In the genomic region with DNA sequence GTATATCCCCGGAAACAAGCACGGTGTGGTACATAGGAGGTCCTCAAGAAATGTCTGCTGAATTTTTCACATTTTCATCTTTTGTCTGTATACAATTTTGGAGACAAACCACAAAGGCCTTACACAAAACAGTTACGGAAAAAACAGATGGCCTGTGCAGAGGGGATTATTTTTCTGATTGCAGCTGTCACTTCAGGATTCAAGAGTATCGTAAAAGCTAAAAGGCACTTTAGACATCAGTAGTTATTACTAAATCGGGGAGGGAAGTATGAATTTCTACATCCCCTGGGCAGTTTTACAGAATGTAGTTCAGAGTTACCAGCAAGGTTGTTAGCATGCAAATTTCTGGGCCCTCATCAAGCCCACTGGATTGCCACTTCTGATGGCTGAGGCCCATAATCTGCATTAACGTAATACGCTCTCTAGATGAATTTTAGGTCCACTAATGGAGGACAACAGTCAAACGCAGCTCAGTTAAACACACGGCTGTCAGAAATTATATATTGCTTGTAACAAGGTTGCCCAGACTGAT, we compare ENCODE assay signal across 7 cellular contexts. TPM values are rescaled to one million over a fixed set of nuclear protein-coding genes. Genes with fewer than 3 reads are reported as not detected.
A peak's percentile ranks its signal among the peaks of the same experiment; 100 is the strongest.
DNase-seq lines count a peak whose midpoint lies in the region; ATAC-seq, FAIRE-seq and TF ChIP-seq lines count a peak whose summit lies in the region.

No MANE protein-coding gene starts in this region.

- H3K9me3 Mint-ChIP-seq in effector memory CD8-positive, alpha-beta T cell = no peaks in the 10 kb centered on the region

- peak overlapping the region; percentile 91 to 99 (median 96) for H3K27ac ChIP-seq in gastrocnemius medialis

- DNase-seq in GM12891 (ENCODE audit: insufficient read length, low spot score) = no peak
- peak; percentile 100 for DNase-seq in NCI-H524 treated with DMSO at 0.1 percent for 48 hours (lab: John Stamatoyannopoulos, UW)
- DNase-seq in effector memory CD8-positive, alpha-beta T cell = no peak
- no peak for DNase-seq in gastrocnemius medialis
- no peak for DNase-seq in stimulated activated CD4-positive, alpha-beta T cell treated with anti-CD3 and anti-CD28 coated beads, Interleukin-12 subunit alpha, Interleukin-12 subunit beta, amount 100 ng/mL, for 4 hours

- peaks cover 13 to 51% of the 10 kb centered on the region in 2 donors for H3K4me1 Mint-ChIP-seq in effector memory CD8-positive, alpha-beta T cell (ENCODE audit: low read depth in 2 of 2)

- in situ Hi-C loops in gastrocnemius medialis (cut with MboI; ENCODE audit: low sequenced_read_pairs in 4 of 4) = no loop called here

- peak overlapping the region in 1 of 2 donors; percentile 85 for H3K27ac Mint-ChIP-seq in effector memory CD8-positive, alpha-beta T cell

- H3K9me3 ChIP-seq in gastrocnemius medialis = no peaks in the 10 kb centered on the region

- H3K4me3 ChIP-seq in gastrocnemius medialis = peak overlapping the region; percentile 66 to 93 (median 82)

- intact Hi-C loops in gastrocnemius medialis (cut with DNase I; ENCODE audit: low total_unique reads) = loop anchor here (5.0 kb wide), 1 partner anchor 51 kb away; no protein-coding TSS in a partner anchor

- no peaks in the 10 kb centered on the region for H3K36me3 ChIP-seq in gastrocnemius medialis

- peaks cover 21 to 28% of the 10 kb centered on the region in 2 donors for H3K4me1 ChIP-seq in gastrocnemius medialis

- TF ChIP-seq POLR2A in GM12891 (IDR thresholded peaks at IDR 0.05; ENCODE audit: low read depth, low read length) = no peak
- TF ChIP-seq POLR2A in gastrocnemius medialis (IDR thresholded peaks at IDR 0.05) = no peak

- H3K27me3 Mint-ChIP-seq in effector memory CD8-positive, alpha-beta T cell = no peaks in the 10 kb centered on the region

- TF ChIP-seq CTCF in gastrocnemius medialis (IDR thresholded peaks at IDR 0.05 in 4 of 5, conservative IDR thresholded peaks at IDR 0.05 in 1 of 5) = no peak

- no peaks in the 10 kb centered on the region for H3K27me3 ChIP-seq in gastrocnemius medialis

- peak overlapping the region; percentile 86 to 89 for H3K4me3 Mint-ChIP-seq in effector memory CD8-positive, alpha-beta T cell

- FAIRE-seq in GM12891 (lab: Jason Lieb, UNC) = peak; percentile 65

- no peak for ATAC-seq in effector memory CD8-positive, alpha-beta T cell (replicated peaks)
- ATAC-seq in gastrocnemius medialis = no peak
- ATAC-seq in GM21423 (IDR thresholded peaks at IDR 0.05; ENCODE audit: unreplicated experiment) = no peak
- no peak for ATAC-seq in GM21526 (IDR thresholded peaks at IDR 0.05; ENCODE audit: low FRiP score, unreplicated experiment)

- peaks cover 13% of the 10 kb centered on the region for H3K36me3 Mint-ChIP-seq in effector memory CD8-positive, alpha-beta T cell (ENCODE audit: insufficient read depth)

TF ChIP-seq in GM12891, 5 proteins besides CTCF, POLR2A, EP300 and RAD21:
- TF ChIP-seq SPI1 (IDR thresholded peaks at IDR 0.05; ENCODE audit: low read depth, low read length) (no peak), POLR2AphosphoS5 (IDR thresholded peaks at IDR 0.05; ENCODE audit: low read depth, low read length) (no peak), POU2F2 (IDR thresholded peaks at IDR 0.05; ENCODE audit: low read depth, low read length) (no peak), PAX5 (IDR thresholded peaks at IDR 0.05; ENCODE audit: insufficient read depth, low read length, severe bottlenecking) (no peak), TAF1 (IDR thresholded peaks at IDR 0.05; ENCODE audit: low read depth, low read length) (no peak)

RNA-seq across cellular contexts. Expression of a gene that starts 1.2 kb away (rescaled TPM):
- 17.9 TPM for polyA plus RNA-seq in GM12891 (2012; ENCODE audit: low read depth, missing spikeins)
- 10 to 100 TPM; 27.4 to 57.3 (median 49.6) TPM for total RNA-seq in gastrocnemius medialis
